ENCODE assay signal across 26 cellular contexts in genomic region chr6:167941822-167942221, GRCh38. TPM values are rescaled to one million over a fixed set of nuclear protein-coding genes. Genes with fewer than 3 reads are reported as not detected.
"Had no signal": no experiment of that assay in that cellular context is flagged by ENCODE, and none has a peak within 500 bp of the region (broad histone marks: within the 10 kb centered on the region; RNA-seq: fewer than 3 reads in every experiment).

No MANE protein-coding gene starts in this region.

- H3K4me1 Mint-ChIP-seq: T-cell had no signal

- H3K9ac ChIP-seq: SK-N-SH had no signal

- H3K27ac Mint-ChIP-seq: T-cell had no signal

- DNase-seq: IMR-90, Karpas-422, KG1, MM.1S, NCI-H1105, NCI-H1417, NCI-H1436 treated with DMSO at 0.1 percent for 48 hours, NCI-H1694, NCI-H187 treated with DMSO at 0.1 percent for 48 hours, NCI-H2081, NCI-H2107, NCI-H226, NCI-H446, NCI-H510A, NCI-H524 treated with DMSO at 0.1 percent for 48 hours, NCI-H69, NCI-H774, Right ventricle myocardium superior, RPMI8226, SIG-M5, SK-N-SH, SW 1271, T-cell had no signal

- H3K4me1 ChIP-seq: SJSA1 had no signal

- H3K9me3 Mint-ChIP-seq: T-cell had no signal

- H3K27ac ChIP-seq: SJSA1 had no signal

- H3K4me3 Mint-ChIP-seq: T-cell had no signal

- H3K4me3 ChIP-seq: SJSA1 had no signal

- H3K27me3 ChIP-seq: SJSA1 had no signal

- ATAC-seq: HepG2, T-cell had no signal

- H3K9me3 ChIP-seq: SJSA1, SK-N-SH had no signal

RNA-seq across cellular contexts. Expression of gene KIF25, which starts 55.6 kb away (rescaled TPM):
- total RNA-seq: HepG2, HT1080, IMR-90, SJSA1, T-cell had no signal
- polyA plus RNA-seq: HepG2, IMR-90, SK-N-SH had no signal
